Comparison of ENCODE assay signal across 1 cellular context in the genomic region with DNA sequence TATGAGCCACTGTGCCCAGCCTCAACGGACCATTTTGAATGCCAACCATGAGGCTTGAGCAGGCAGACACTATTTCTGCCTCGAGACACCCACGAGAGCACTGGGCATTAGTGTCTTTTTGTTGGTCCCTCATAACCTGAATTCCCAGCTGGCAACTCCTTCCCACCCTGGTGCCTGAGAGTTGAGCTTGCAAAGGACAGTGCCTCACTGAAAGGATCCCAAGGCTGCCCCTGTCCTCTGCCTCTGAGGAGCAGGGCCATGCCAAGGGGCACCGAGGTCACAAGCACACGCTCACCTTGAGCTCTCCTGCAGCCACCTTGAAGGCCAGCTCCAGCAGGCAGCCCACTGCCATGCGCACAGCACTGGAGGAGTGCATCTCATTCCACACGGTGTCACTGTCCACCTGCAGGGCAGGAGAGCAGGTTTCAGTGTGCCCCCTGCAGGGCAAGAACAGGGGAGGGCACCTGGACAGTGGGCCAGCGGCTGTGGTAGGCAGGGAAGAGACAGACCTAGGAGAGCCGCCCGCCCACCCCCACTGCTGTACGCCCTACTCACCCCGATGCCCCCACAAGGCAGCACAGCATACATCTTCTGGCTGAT.
TF ChIP-seq lines count a peak whose summit lies in the region.

No MANE protein-coding gene starts in this region.

TF ChIP-seq in GM23338, 12 proteins besides CTCF, POLR2A, EP300 and RAD21 (continued from another document):
- TF ChIP-seq, protein P1, sequence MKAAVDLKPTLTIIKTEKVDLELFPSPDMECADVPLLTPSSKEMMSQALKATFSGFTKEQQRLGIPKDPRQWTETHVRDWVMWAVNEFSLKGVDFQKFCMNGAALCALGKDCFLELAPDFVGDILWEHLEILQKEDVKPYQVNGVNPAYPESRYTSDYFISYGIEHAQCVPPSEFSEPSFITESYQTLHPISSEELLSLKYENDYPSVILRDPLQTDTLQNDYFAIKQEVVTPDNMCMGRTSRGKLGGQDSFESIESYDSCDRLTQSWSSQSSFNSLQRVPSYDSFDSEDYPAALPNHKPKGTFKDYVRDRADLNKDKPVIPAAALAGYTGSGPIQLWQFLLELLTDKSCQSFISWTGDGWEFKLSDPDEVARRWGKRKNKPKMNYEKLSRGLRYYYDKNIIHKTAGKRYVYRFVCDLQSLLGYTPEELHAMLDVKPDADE (IDR thresholded peaks at IDR 0.05): no peak
- TF ChIP-seq EZH2phosphoT487 (IDR thresholded peaks at IDR 0.05; ENCODE audit: unreplicated experiment): no peak
- TF ChIP-seq, protein P2, sequence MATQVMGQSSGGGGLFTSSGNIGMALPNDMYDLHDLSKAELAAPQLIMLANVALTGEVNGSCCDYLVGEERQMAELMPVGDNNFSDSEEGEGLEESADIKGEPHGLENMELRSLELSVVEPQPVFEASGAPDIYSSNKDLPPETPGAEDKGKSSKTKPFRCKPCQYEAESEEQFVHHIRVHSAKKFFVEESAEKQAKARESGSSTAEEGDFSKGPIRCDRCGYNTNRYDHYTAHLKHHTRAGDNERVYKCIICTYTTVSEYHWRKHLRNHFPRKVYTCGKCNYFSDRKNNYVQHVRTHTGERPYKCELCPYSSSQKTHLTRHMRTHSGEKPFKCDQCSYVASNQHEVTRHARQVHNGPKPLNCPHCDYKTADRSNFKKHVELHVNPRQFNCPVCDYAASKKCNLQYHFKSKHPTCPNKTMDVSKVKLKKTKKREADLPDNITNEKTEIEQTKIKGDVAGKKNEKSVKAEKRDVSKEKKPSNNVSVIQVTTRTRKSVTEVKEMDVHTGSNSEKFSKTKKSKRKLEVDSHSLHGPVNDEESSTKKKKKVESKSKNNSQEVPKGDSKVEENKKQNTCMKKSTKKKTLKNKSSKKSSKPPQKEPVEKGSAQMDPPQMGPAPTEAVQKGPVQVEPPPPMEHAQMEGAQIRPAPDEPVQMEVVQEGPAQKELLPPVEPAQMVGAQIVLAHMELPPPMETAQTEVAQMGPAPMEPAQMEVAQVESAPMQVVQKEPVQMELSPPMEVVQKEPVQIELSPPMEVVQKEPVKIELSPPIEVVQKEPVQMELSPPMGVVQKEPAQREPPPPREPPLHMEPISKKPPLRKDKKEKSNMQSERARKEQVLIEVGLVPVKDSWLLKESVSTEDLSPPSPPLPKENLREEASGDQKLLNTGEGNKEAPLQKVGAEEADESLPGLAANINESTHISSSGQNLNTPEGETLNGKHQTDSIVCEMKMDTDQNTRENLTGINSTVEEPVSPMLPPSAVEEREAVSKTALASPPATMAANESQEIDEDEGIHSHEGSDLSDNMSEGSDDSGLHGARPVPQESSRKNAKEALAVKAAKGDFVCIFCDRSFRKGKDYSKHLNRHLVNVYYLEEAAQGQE (IDR thresholded peaks at IDR 0.05; ENCODE audit: unreplicated experiment): no peak
- no peak for TF ChIP-seq STAT1 (IDR thresholded peaks at IDR 0.05; ENCODE audit: unreplicated experiment)
- no peak for TF ChIP-seq POLR2AphosphoS5 (IDR thresholded peaks at IDR 0.05; ENCODE audit: low read depth)
- TF ChIP-seq ZNF331 (CRISPR knock-in tag; IDR thresholded peaks at IDR 0.05; ENCODE audit: low read depth): no peak
- TF ChIP-seq JUNB (IDR thresholded peaks at IDR 0.05; ENCODE audit: unreplicated experiment): no peak
- no peak for TF ChIP-seq EZH2 (IDR thresholded peaks at IDR 0.05; ENCODE audit: low read depth, unreplicated experiment)
- no peak for TF ChIP-seq CREB1 (CRISPR knock-in tag; IDR thresholded peaks at IDR 0.05; ENCODE audit: low read depth)
- TF ChIP-seq NANOG (IDR thresholded peaks at IDR 0.05; ENCODE audit: borderline replicate concordance): no peak
- TF ChIP-seq ZNF114 (CRISPR knock-in tag; IDR thresholded peaks at IDR 0.05): no peak
